ENCODE assay signal across 17 cellular contexts in the genomic region with DNA sequence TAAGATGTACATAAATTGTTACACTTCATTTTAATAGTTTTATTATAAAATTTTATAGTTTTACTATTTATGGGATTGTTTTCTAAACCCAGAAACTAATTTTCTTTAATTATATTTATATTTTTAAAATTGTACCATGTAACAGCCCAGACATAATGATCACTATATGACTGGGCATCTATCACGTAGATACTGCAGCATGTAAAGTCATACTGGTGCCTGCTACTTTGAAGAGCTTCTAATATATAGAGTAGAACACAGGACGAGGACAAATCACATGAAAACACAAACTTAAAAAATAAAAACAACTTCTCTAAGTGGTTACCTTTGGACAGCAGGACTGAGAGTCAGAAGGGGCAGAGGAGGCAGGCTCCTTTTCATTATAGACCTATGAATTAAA. TPM values are rescaled to one million over a fixed set of nuclear protein-coding genes. Genes with fewer than 3 reads are reported as not detected.
DNase-seq lines count a peak whose midpoint lies in the region; ATAC-seq and TF ChIP-seq lines count a peak whose summit lies in the region.
"Had no signal": no experiment of that assay in that cellular context is flagged by ENCODE, and none has a peak within 500 bp of the region (broad histone marks: within the 10 kb centered on the region; RNA-seq: fewer than 3 reads in every experiment).

No MANE protein-coding gene starts in this region.

- no peak for ATAC-seq in CD4-positive, CD25-positive, alpha-beta regulatory T cell (ENCODE audit: low read depth in 2 of 2)
- peak; percentile 61 for ATAC-seq in HG02610 (IDR thresholded peaks at IDR 0.05; ENCODE audit: unreplicated experiment)
- no peak for ATAC-seq in naive B cell (ENCODE audit: low read depth in 2 of 2)
- no peak for ATAC-seq in GM18505 (IDR thresholded peaks at IDR 0.05; ENCODE audit: unreplicated experiment)
- ATAC-seq: heart right ventricle, PC-3 had no signal

- H3K9me3 Mint-ChIP-seq in CD4-positive, CD25-positive, alpha-beta regulatory T cell: no peaks in the 10 kb centered on the region
- no peaks in the 10 kb centered on the region for H3K9me3 Mint-ChIP-seq in activated CD4-positive, alpha-beta memory T cell treated with anti-CD3 and anti-CD28 coated beads, Interleukin-2, amount 10 ng/mL, durations not matched to agents 7 days and 5 days
- no peaks in the 10 kb centered on the region for H3K9me3 Mint-ChIP-seq in naive B cell

- H3K4me1 Mint-ChIP-seq in CD4-positive, CD25-positive, alpha-beta regulatory T cell: peaks cover 26 to 58% (median 52%) of the 10 kb centered on the region in 4 donors
- H3K4me1 Mint-ChIP-seq in activated CD4-positive, alpha-beta memory T cell treated with anti-CD3 and anti-CD28 coated beads, Interleukin-2, amount 10 ng/mL, durations not matched to agents 7 days and 5 days: peaks cover 51% of the 10 kb centered on the region
- peaks cover 49 to 66% (median 53%) of the 10 kb centered on the region in 3 donors for H3K4me1 Mint-ChIP-seq in naive B cell

- peak overlapping the region; percentile 90 for H3K27ac ChIP-seq in CD4-positive, CD25-positive, alpha-beta regulatory T cell (ENCODE audit: insufficient read depth, low read length, poor library complexity, severe bottlenecking)
- H3K27ac ChIP-seq in brain microvascular endothelial cell: no peak overlapping the region
- H3K27ac ChIP-seq: heart right ventricle had no signal

- H3K36me3 Mint-ChIP-seq in CD4-positive, CD25-positive, alpha-beta regulatory T cell: peaks cover 16% of the 10 kb centered on the region
- H3K36me3 Mint-ChIP-seq in activated CD4-positive, alpha-beta memory T cell treated with anti-CD3 and anti-CD28 coated beads, Interleukin-2, amount 10 ng/mL, durations not matched to agents 7 days and 5 days (ENCODE audit: low read depth): peaks cover 54% of the 10 kb centered on the region
- peaks cover 0 to 4% of the 10 kb centered on the region in 2 donors for H3K36me3 Mint-ChIP-seq in naive B cell

- H3K27me3 Mint-ChIP-seq in CD4-positive, CD25-positive, alpha-beta regulatory T cell: peaks cover 4% of the 10 kb centered on the region
- no peaks in the 10 kb centered on the region for H3K27me3 Mint-ChIP-seq in activated CD4-positive, alpha-beta memory T cell treated with anti-CD3 and anti-CD28 coated beads, Interleukin-2, amount 10 ng/mL, durations not matched to agents 7 days and 5 days
- no peaks in the 10 kb centered on the region for H3K27me3 Mint-ChIP-seq in naive B cell

- H3K4me3 ChIP-seq in CD4-positive, CD25-positive, alpha-beta regulatory T cell (ENCODE audit: low read depth, low read length): peak overlapping the region; percentile 80
- no peak overlapping the region for H3K4me3 ChIP-seq in brain microvascular endothelial cell (ENCODE audit: low read depth, low read length)
- H3K4me3 ChIP-seq: skin epidermis had no signal

- DNase-seq in CD4-positive, CD25-positive, alpha-beta regulatory T cell: no peak
- DNase-seq in activated CD4-positive, alpha-beta memory T cell treated with anti-CD3 and anti-CD28 coated beads, Interleukin-2, amount 10 ng/mL, durations not matched to agents 7 days and 5 days: no peak
- DNase-seq in naive B cell (no peak), brain microvascular endothelial cell (no peak), NCI-H2081 (lab: John Stamatoyannopoulos, UW) (no peak), activated gamma-delta T cell treated with Interleukin-2 at 50 U/mL for 16 hours (no peak)
- DNase-seq: BE2C, heart right ventricle, KG1, kidney, NCI-H1694, NCI-H446, PC-3, SK-N-SH had no signal

- H3K27me3 ChIP-seq in CD4-positive, CD25-positive, alpha-beta regulatory T cell (ENCODE audit: control insufficient read depth, insufficient read depth, low read length): no peaks in the 10 kb centered on the region
- H3K27me3 ChIP-seq in brain microvascular endothelial cell (replicated peaks): no peaks in the 10 kb centered on the region
- H3K27me3 ChIP-seq: BE2C, heart right ventricle had no signal

- peak overlapping the region; percentile 94 to 99 (median 97) for H3K27ac Mint-ChIP-seq in CD4-positive, CD25-positive, alpha-beta regulatory T cell
- peak overlapping the region; percentile 62 for H3K27ac Mint-ChIP-seq in activated CD4-positive, alpha-beta memory T cell treated with anti-CD3 and anti-CD28 coated beads, Interleukin-2, amount 10 ng/mL, durations not matched to agents 7 days and 5 days
- peak overlapping the region in 5 of 6 donors; percentile 0 to 99 (median 72) for H3K27ac Mint-ChIP-seq in naive B cell

- POLR2A ChIA-PET in activated CD4-positive, alpha-beta memory T cell treated with anti-CD3 and anti-CD28 coated beads, Interleukin-2, amount 10 ng/mL, durations not matched to agents 7 days and 5 days (lab: Charles Lee): interaction anchor here (0.9 to 17.6 kb wide), 8 partner anchors 7 to 42 kb away, joined by 3 to 445 read pairs (median 69); a partner anchor contains a TSS

- H3K9me3 ChIP-seq in CD4-positive, CD25-positive, alpha-beta regulatory T cell (ENCODE audit: control insufficient read depth in 2 of 2, low read length in 2 of 2): no peaks in the 10 kb centered on the region
- H3K9me3 ChIP-seq: BE2C, heart right ventricle, SK-N-SH had no signal

- peaks cover 17% of the 10 kb centered on the region for H3K36me3 ChIP-seq in CD4-positive, CD25-positive, alpha-beta regulatory T cell (ENCODE audit: control insufficient read depth, insufficient read depth, low read length)
- H3K36me3 ChIP-seq in brain microvascular endothelial cell (replicated peaks): no peaks in the 10 kb centered on the region
- H3K36me3 ChIP-seq: BE2C had no signal

- TF ChIP-seq POLR2A in GM18505 (IDR thresholded peaks at IDR 0.05; ENCODE audit: borderline replicate concordance, extremely low read depth, insufficient read depth, insufficient read length): no peak

- peaks cover 69% of the 10 kb centered on the region for H3K4me1 ChIP-seq in CD4-positive, CD25-positive, alpha-beta regulatory T cell (ENCODE audit: control insufficient read depth, insufficient read depth, low read length, poor library complexity, severe bottlenecking)
- H3K4me1 ChIP-seq: BE2C had no signal

- TF ChIP-seq CTCF in brain microvascular endothelial cell (IDR thresholded peaks at IDR 0.05; ENCODE audit: low read depth, low read length, missing control alignments): no peak

- peak overlapping the region; percentile 85 to 100 (median 92) for H3K4me3 Mint-ChIP-seq in CD4-positive, CD25-positive, alpha-beta regulatory T cell
- H3K4me3 Mint-ChIP-seq in activated CD4-positive, alpha-beta memory T cell treated with anti-CD3 and anti-CD28 coated beads, Interleukin-2, amount 10 ng/mL, durations not matched to agents 7 days and 5 days: peak overlapping the region; percentile 80
- peak overlapping the region; percentile 51 to 94 (median 89) for H3K4me3 Mint-ChIP-seq in naive B cell

- in situ Hi-C loops in brain microvascular endothelial cell (cut with HindIII; ENCODE audit: low pct_ligation_motif_present, low sequenced_read_pairs): no loop called here

- CTCF ChIA-PET in activated CD4-positive, alpha-beta memory T cell treated with anti-CD3 and anti-CD28 coated beads, Interleukin-2, amount 10 ng/mL, durations not matched to agents 7 days and 5 days (lab: Charles Lee): interaction anchor here (1.3 to 2.4 kb wide), 5 partner anchors 11 to 92 kb away, joined by 3 to 10 read pairs (median 8); no protein-coding TSS in a partner anchor

RNA-seq across cellular contexts. Expression of a gene that starts 5.3 kb away (rescaled TPM):
- total RNA-seq in CD4-positive, CD25-positive, alpha-beta regulatory T cell: 285 TPM
- 100 to 1,000 TPM; 122 to 178 (median 141) TPM for polyA plus RNA-seq in CD4-positive, CD25-positive, alpha-beta regulatory T cell
- 100 to 1,000 TPM; 159 to 169 TPM for total RNA-seq in activated CD4-positive, alpha-beta memory T cell treated with anti-CD3 and anti-CD28 coated beads, Interleukin-2, amount 10 ng/mL, durations not matched to agents 7 days and 5 days
- polyA plus RNA-seq in naive B cell (ENCODE audit: low read depth in 6 of 6): 100 to 1,000 TPM; 127 to 183 (median 144) TPM

RNA-seq across cellular contexts. Expression of a gene that starts 47.5 kb away (rescaled TPM):
- total RNA-seq in CD4-positive, CD25-positive, alpha-beta regulatory T cell: 5.6 TPM
- polyA plus RNA-seq in CD4-positive, CD25-positive, alpha-beta regulatory T cell: 1 to 10 TPM; 3.0 to 3.8 (median 3.4) TPM
- total RNA-seq in activated CD4-positive, alpha-beta memory T cell treated with anti-CD3 and anti-CD28 coated beads, Interleukin-2, amount 10 ng/mL, durations not matched to agents 7 days and 5 days: 1 to 10 TPM; 9.0 to 9.3 TPM
- 1 to 10 TPM; 3.8 to 4.7 (median 4.2) TPM for polyA plus RNA-seq in naive B cell (ENCODE audit: low read depth in 6 of 6)
